In the genomic region with DNA sequence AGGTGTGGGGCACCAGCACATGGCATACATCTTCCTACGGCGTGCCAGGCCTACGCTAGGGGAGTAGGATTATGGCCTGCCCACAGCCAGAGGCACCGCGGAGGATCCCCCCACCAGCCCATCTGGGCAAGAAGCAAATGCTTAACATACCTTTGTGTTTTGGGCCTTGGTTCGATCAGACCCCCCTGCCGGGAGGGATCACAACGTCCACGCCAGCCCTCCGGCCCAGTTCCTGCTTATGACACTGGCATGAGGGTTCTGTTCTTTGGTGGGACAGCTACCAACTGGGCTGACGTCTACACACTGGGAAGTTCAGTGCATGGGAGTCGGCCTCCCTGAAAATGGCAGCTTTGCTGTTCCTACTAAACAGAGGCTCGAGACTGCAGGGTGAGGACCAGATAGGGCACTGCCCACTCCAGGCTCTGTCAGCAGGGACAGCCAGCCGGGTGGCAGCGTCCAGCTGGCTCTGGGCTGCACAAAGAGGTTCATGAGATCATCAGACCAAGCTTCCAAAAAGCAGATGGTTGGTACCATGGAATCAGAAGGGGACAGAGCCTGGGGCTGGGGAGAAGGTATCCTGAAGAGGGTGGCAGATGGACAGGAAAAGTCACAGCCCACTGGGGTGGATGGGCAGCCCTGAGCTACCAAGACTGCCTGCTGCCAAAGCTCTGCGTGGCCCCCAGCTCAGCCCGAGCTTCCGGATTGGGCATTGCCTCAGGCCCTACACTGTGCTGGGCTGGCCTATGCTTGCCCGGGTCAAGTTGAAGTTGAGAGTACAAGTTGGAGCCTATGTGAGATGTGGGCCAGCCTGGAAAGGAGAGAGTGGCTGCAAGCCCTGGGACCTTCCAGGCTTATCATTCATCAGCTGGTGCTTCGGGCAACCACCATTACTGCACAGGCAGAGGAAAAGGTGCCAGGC, we compare ENCODE assay signal across 23 cellular contexts.
"Had no signal": no experiment of that assay in that cellular context is flagged by ENCODE, and none has a peak within 500 bp of the region (broad histone marks: within the 10 kb centered on the region; RNA-seq: fewer than 3 reads in every experiment).

No MANE protein-coding gene starts in this region.

- H3K27ac Mint-ChIP-seq: activated CD8-positive, alpha-beta T cell treated with anti-CD3 and anti-CD28 coated beads, Interleukin-2, amount 10 ng/mL, durations not matched to agents 7 days and 5 days; activated naive CD4-positive, alpha-beta T cell treated with anti-CD3 and anti-CD28 coated beads, Interleukin-2, amount 50 U/mL, for 72 hours; natural killer cell; stimulated activated memory B cell treated with anti-CD40 and anti-IgM and Interleukin-4, amounts not matched to agents 10 μg/mL and 1 μg/mL and 100 μg/mL, for 72 hours had no signal

- ATAC-seq: activated CD8-positive, alpha-beta T cell treated with anti-CD3 and anti-CD28 coated beads, Interleukin-2, amount 10 ng/mL, durations not matched to agents 7 days and 5 days; activated naive CD4-positive, alpha-beta T cell treated with anti-CD3 and anti-CD28 coated beads, Interleukin-2, amount 50 U/mL, for 72 hours; esophagus mucosa; natural killer cell; psoas muscle; right cardiac atrium; stimulated activated memory B cell treated with anti-CD40 and anti-IgM and Interleukin-4, amounts not matched to agents 10 μg/mL and 1 μg/mL and 100 μg/mL, for 72 hours had no signal

- H3K4me3 ChIP-seq: ascending aorta, hepatocyte, left ventricle myocardium inferior, ovary, psoas muscle, thoracic aorta had no signal

- H2AFZ ChIP-seq: hepatocyte had no signal

- H3K4me1 ChIP-seq: ascending aorta, left ventricle myocardium inferior, psoas muscle had no signal

- H3K4me1 Mint-ChIP-seq: natural killer cell; stimulated activated memory B cell treated with anti-CD40 and anti-IgM and Interleukin-4, amounts not matched to agents 10 μg/mL and 1 μg/mL and 100 μg/mL, for 72 hours had no signal

- H3K27ac ChIP-seq: ascending aorta, brain microvascular endothelial cell, hepatocyte, left ventricle myocardium inferior, ovary, psoas muscle, thoracic aorta, VCaP had no signal

- H3K27me3 ChIP-seq: ascending aorta, brain microvascular endothelial cell, hepatocyte, ovary had no signal

- H3K4me3 Mint-ChIP-seq: activated CD8-positive, alpha-beta T cell treated with anti-CD3 and anti-CD28 coated beads, Interleukin-2, amount 10 ng/mL, durations not matched to agents 7 days and 5 days; natural killer cell; stimulated activated memory B cell treated with anti-CD40 and anti-IgM and Interleukin-4, amounts not matched to agents 10 μg/mL and 1 μg/mL and 100 μg/mL, for 72 hours had no signal

- H3K9me3 Mint-ChIP-seq: activated naive CD4-positive, alpha-beta T cell treated with anti-CD3 and anti-CD28 coated beads, Interleukin-2, amount 50 U/mL, for 72 hours; natural killer cell; stimulated activated memory B cell treated with anti-CD40 and anti-IgM and Interleukin-4, amounts not matched to agents 10 μg/mL and 1 μg/mL and 100 μg/mL, for 72 hours had no signal

- H3K79me2 ChIP-seq: hepatocyte had no signal

- H3K4me2 ChIP-seq: hepatocyte had no signal

- DNase-seq: activated CD4-positive, alpha-beta T cell treated with anti-CD3 and anti-CD28 coated beads for 1 hour; activated CD4-positive, alpha-beta T cell treated with anti-CD3 and anti-CD28 coated beads, Interleukin-2, amount 50 U/mL, for 1 hour; activated CD8-positive, alpha-beta T cell treated with anti-CD3 and anti-CD28 coated beads, Interleukin-2, amount 10 ng/mL, durations not matched to agents 7 days and 5 days; brain microvascular endothelial cell; central memory CD4-positive, alpha-beta T cell; effector memory CD4-positive, alpha-beta T cell; glutamatergic neuron; kidney glomerular epithelial cell; left ventricle myocardium inferior; mammary epithelial cell; midbrain; natural killer cell; ovary; psoas muscle; right cardiac atrium; stimulated activated CD4-positive, alpha-beta T cell treated with anti-CD3 and anti-CD28 coated beads, Interleukin-1b, Interleukin-23, amount 100 ng/mL, for 48 hours had no signal

- H3K9me3 ChIP-seq: ascending aorta, left ventricle myocardium inferior, ovary, psoas muscle, thoracic aorta had no signal

- H3K36me3 ChIP-seq: ascending aorta, brain microvascular endothelial cell, left ventricle myocardium inferior, ovary, thoracic aorta had no signal

- H3K36me3 Mint-ChIP-seq: activated naive CD4-positive, alpha-beta T cell treated with anti-CD3 and anti-CD28 coated beads, Interleukin-2, amount 50 U/mL, for 72 hours; natural killer cell; stimulated activated memory B cell treated with anti-CD40 and anti-IgM and Interleukin-4, amounts not matched to agents 10 μg/mL and 1 μg/mL and 100 μg/mL, for 72 hours had no signal
